8 cellular contexts compared by ENCODE assay signal in genomic region chr12:7190268-7191055, GRCh38. TPM values are rescaled to one million over a fixed set of nuclear protein-coding genes. Genes with fewer than 3 reads are reported as not detected.
DNase-seq lines count a peak whose midpoint lies in the region; ATAC-seq, FAIRE-seq and TF ChIP-seq lines count a peak whose summit lies in the region.

No MANE protein-coding gene starts in this region.

- TF ChIP-seq POLR2A in A549 (IDR thresholded peaks at IDR 0.05; ENCODE audit: low read length), result no peak

- TF ChIP-seq EP300 in A549 (IDR thresholded peaks at IDR 0.05), result no peak

- H3K27ac ChIP-seq in A549 (peak overlapping the region; percentile 73 to 94), small intestine (ENCODE audit: low read depth in 1 of 2, low read length in 1 of 2) (peak overlapping the region; percentile 8 to 75)

- FAIRE-seq in A549 (lab: Jason Lieb, UNC) (no peak), small intestine (lab: Jason Lieb, UNC) (no peak)

- peak overlapping the region; percentile 92 for H3K9ac ChIP-seq in NT2/D1 (ENCODE audit: insufficient read length, low read depth)

- peaks cover 61% of the 10 kb centered on the region for H3K4me1 Mint-ChIP-seq in brain

- H3K9me3 Mint-ChIP-seq in brain, result no peaks in the 10 kb centered on the region

- no peak for TF ChIP-seq RAD21 in A549 (conservative IDR thresholded peaks at IDR 0.05 in 1 of 2, IDR thresholded peaks at IDR 0.05 in 1 of 2)

- peaks cover 37% of the 10 kb centered on the region for H3K36me3 Mint-ChIP-seq in brain

- H3K36me3 ChIP-seq in NT2/D1 (ENCODE audit: insufficient read depth, insufficient read length, low read length) (peaks cover 39% of the 10 kb centered on the region), small intestine (ENCODE audit: control insufficient read depth in 2 of 2, insufficient read depth in 2 of 2, low read length in 2 of 2) (peaks cover 0 to 5% of the 10 kb centered on the region in 2 donors)

- no peaks in the 10 kb centered on the region for H3K27me3 Mint-ChIP-seq in brain

- H3K9me3 ChIP-seq in A549 (no peaks in the 10 kb centered on the region), NT2/D1 (ENCODE audit: insufficient read depth, low read length) (no peaks in the 10 kb centered on the region), small intestine (ENCODE audit: control insufficient read depth, low read depth) (no peaks in the 10 kb centered on the region)

- H3K4me1 ChIP-seq in A549 (peaks cover 19% of the 10 kb centered on the region; the same call in 2 of the 3 replicates), NT2/D1 (ENCODE audit: insufficient read depth, insufficient read length) (peaks cover 7% of the 10 kb centered on the region), small intestine (ENCODE audit: control insufficient read depth in 2 of 2, insufficient read depth in 1 of 2, low read depth in 1 of 2, low read length in 1 of 2) (no peaks in the 10 kb centered on the region)

- H3K27ac Mint-ChIP-seq in brain, result peak overlapping the region; percentile 81 to 92 (median 84)

- 52% methylated on average over 10 of the region's 17 CpGs for WGBS in A549 (ENCODE audit: missing lambda C conversion rate)
- 14 to 27% (median 25%) methylated on average over 17 of the region's 17 CpGs for whole genome bisulfite sequencing in small intestine, 3 donors

- peak overlapping the region; percentile 92 to 96 (median 93) for H3K4me3 Mint-ChIP-seq in brain

- DNase-seq in A549 (ENCODE audit: low read depth in 1 of 2, low spot score in 1 of 2) (peak; percentile 7 to 16), NT2/D1 (ENCODE audit: low read depth, low spot score) (peak; percentile 30), iris pigment epithelial cell (ENCODE audit: low read depth) (peak; percentile 18), small intestine (peak; percentile 6), A172 (ENCODE audit: low spot score) (no peak), NCI-H446 (lab: John Stamatoyannopoulos, UW) (no peak)

- TF ChIP-seq CTCF in A549 (IDR thresholded peaks at IDR 0.05), result no peak
- no peak for TF ChIP-seq CTCF in brain (conservative IDR thresholded peaks at IDR 0.05)

- H3K4me2 ChIP-seq in A549, result peak overlapping the region; percentile 95

- H3K4me3 ChIP-seq in A549, result peak overlapping the region; percentile 92
- peak overlapping the region; percentile 96 for H3K4me3 ChIP-seq in NT2/D1 (ENCODE audit: insufficient read length, low read depth)
- peak overlapping the region; percentile 79 to 91 for H3K4me3 ChIP-seq in small intestine (ENCODE audit: low read depth in 1 of 2, low read length in 2 of 2)

- POLR2A ChIA-PET in A549 (lab: Yijun Ruan, JAX), result interaction anchor here (1.6 kb wide), 1 partner anchor 130 kb away, joined by 5 read pairs; the partner anchor contains the start of gene C1S

- H3K27me3 ChIP-seq in NT2/D1 (ENCODE audit: insufficient read depth, insufficient read length), result no peaks in the 10 kb centered on the region
- H3K27me3 ChIP-seq in small intestine (ENCODE audit: control insufficient read depth in 2 of 2, insufficient read depth in 2 of 2, low read length in 2 of 2), result no peaks in the 10 kb centered on the region

- ATAC-seq in A549, result peak; percentile 2 to 10; a peak in 3 of 6 replicates
- ATAC-seq in GM19455 (IDR thresholded peaks at IDR 0.05; ENCODE audit: unreplicated experiment), result peak; percentile 7

- CTCF ChIA-PET in A549 (lab: Yijun Ruan, JAX), result interaction anchor here (0.9 kb wide), 1 partner anchor 46 kb away, joined by 3 read pairs; no protein-coding TSS in a partner anchor

TF ChIP-seq in A549, 52 proteins besides CTCF, POLR2A, EP300 and RAD21:
- TF ChIP-seq SREBF2 (IDR thresholded peaks at IDR 0.05) (no peak), CBX8 (IDR thresholded peaks at IDR 0.05) (no peak), FOSL2 (IDR thresholded peaks at IDR 0.05) (no peak), FOSL2 (CRISPR knock-in tag; IDR thresholded peaks at IDR 0.05) (no peak), NPAS2 (CRISPR knock-in tag; IDR thresholded peaks at IDR 0.05; ENCODE audit: borderline replicate concordance) (no peak), HDAC2 (IDR thresholded peaks at IDR 0.05) (no peak), NR3C1 (IDR thresholded peaks at IDR 0.05) (no peak), ESRRA (IDR thresholded peaks at IDR 0.05; ENCODE audit: borderline replicate concordance, low read length) (no peak), HEYL (CRISPR knock-in tag; IDR thresholded peaks at IDR 0.05) (no peak), HOXB5 (CRISPR knock-in tag; IDR thresholded peaks at IDR 0.05) (no peak)

RNA-seq across cellular contexts. Expression of gene PEX5, which starts 1.0 kb away (rescaled TPM):
- polyA plus RNA-seq in A549 (2011; rRNA removed), result 21.5 and 27.3 TPM in 2 replicates
- 25.0 and 27.9 TPM in 2 replicates for polyA plus RNA-seq in A549 (2012; cell fraction: cytosol; rRNA removed)
- 30.6 and 40.0 TPM in 2 replicates for polyA plus RNA-seq in A549 (2012; cell fraction: nucleus; rRNA removed)
- polyA plus RNA-seq in A549 (2017; fragmentation: RNase III; extraction: RNeasy Plus Mini Kit Qiagen cat#74134 plus additional on column Dnase treatment), result 27.1 to 33.1 TPM (median 31.5 TPM) in 3 replicates
- polyA minus RNA-seq in A549 (2011; rRNA and poly(A)+ RNA removed), result 25.6 and 27.6 TPM in 2 replicates
- polyA plus RNA-seq in brain (ENCODE audit: insufficient read depth, low read depth, low replicate concordance), result 37.1 TPM
- polyA plus RNA-seq in small intestine, result 10 to 100 TPM; 17.8 to 31.1 (median 25.3) TPM
- 18.9 and 21.0 TPM in 2 replicates for total RNA-seq in A172 (2014; rRNA removed; shearing (Covaris generic))

Comparison
In these comparisons a context has a peak if more than half of its experiments do, and no peak if none do; other contexts are left out.
1. DNase-seq: peak in A549 (2 of 2), NT2/D1 (single experiment), iris pigment epithelial cell (single experiment) and small intestine (single experiment); none in A172 (single experiment) and NCI-H446 (0 of 2).
2. Peak in every context shown above with its lines, with median percentiles within 50 percentile points of each other: H3K4me3 ChIP-seq.